ENCODE assay signal across 14 cellular contexts in the genomic region with DNA sequence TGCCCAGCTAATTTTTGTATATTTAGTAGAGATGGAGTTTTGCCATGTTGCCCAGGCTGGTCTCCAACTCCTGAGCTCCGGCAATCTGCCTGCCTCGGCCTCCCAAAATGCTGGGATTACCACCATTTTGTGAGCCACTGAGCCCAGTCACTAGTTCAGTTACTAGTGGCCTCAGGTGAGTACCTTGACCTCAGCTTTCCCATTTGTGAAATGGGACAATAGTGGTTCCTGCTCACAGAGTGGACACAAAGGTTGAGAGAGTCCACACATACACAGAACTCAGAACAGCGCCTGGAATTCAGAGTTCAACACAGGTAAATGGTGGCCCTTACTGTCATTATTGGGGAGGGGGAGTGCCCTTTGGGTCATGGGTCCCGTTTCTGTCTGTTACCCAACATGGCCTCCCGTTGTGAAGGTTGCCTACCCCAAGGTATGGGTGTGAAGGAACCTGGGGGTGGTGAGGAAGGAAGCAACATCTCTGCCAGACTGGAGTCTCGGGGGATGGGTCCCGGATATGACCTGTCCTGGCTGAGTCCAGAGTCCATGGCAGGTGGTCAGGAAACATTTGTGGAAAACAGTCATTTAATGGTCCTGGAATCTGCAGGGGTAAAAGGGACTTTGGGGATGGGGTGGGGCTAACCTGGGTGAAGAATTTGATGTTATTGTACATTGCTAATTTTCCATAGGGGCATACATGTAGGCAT. TPM values are rescaled to one million over a fixed set of nuclear protein-coding genes. Genes with fewer than 3 reads are reported as not detected.
"Had no signal": no experiment of that assay in that cellular context is flagged by ENCODE, and none has a peak within 500 bp of the region (broad histone marks: within the 10 kb centered on the region; RNA-seq: fewer than 3 reads in every experiment).

No MANE protein-coding gene starts in this region.

- H3K36me3 ChIP-seq: left ventricle myocardium inferior, ovary had no signal

- DNase-seq: activated B cell treated with CpG ODN at 0.5 μM for 24 hours; activated CD4-positive, alpha-beta T cell treated with anti-CD3 and anti-CD28 coated beads, Interleukin-2, amount 50 U/mL, for 1 hour; amniotic stem cell; body of pancreas; left ventricle myocardium inferior; mesendoderm; ovary; stimulated activated CD4-positive, alpha-beta T cell treated with anti-CD3 and anti-CD28 coated beads, Interleukin-15, amount 100 ng/mL, for 24 hours; stimulated activated CD4-positive, alpha-beta T cell treated with anti-CD3 and anti-CD28 coated beads, Interleukin-4, amount 100 ng/mL, for 4 hours; T-helper 2 cell had no signal

- H3K27ac ChIP-seq: body of pancreas, left ventricle myocardium inferior, ovary had no signal

- H3K27me3 ChIP-seq: body of pancreas, ovary had no signal

- ATAC-seq: activated naive CD4-positive, alpha-beta T cell treated with anti-CD3 and anti-CD28 coated beads, Interleukin-2, amount 50 U/mL, for 72 hours; body of pancreas; esophagus mucosa had no signal

- H3K4me3 ChIP-seq: body of pancreas, left ventricle myocardium inferior, ovary had no signal

RNA-seq across cellular contexts. Expression of a gene that starts 11.7 kb away (rescaled TPM):
- total RNA-seq: activated B cell treated with CpG ODN at 0.5 μM for 24 hours; activated naive CD4-positive, alpha-beta T cell treated with anti-CD3 and anti-CD28 coated beads, Interleukin-2, amount 50 U/mL, for 72 hours; body of pancreas; esophagus mucosa; fibroblast of villous mesenchyme; left ventricle myocardium inferior; neural crest cell; ovary had no signal
- polyA plus RNA-seq: ovary had no signal
